Comparison of ENCODE assay signal across 12 cellular contexts in the genomic region with DNA sequence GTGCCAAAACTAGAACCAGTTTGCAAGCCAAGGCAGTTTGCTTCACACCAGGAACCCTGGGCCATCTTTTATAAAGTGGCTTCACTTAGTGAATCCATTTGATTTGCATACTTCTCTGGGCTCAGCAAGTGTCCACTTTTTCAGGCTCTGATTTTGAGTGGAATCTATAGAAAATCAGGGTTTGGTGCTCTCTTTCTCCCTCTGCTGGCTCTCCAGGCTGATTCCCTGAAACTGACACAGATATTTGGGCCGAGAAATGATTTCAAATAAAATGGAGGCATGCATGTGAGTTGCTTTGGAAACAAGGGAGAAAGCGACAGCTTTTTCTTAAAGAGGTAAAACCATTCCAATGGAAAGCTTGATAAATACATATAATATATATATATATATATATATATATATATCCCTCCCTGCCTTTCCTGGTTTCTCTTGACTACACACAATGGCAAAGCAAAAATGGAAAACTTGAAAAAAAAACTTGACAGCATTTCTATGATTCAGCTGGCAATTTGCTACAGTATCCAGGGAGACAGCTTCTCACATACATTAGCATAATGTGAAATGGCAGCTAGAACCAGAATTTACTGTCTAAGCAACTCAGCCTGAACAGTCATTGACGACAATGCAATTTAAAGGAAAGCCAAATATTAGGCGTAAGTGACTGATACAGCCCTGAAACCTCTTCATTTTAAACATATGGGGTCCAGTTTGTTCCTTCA.
A peak's percentile ranks its signal among the peaks of the same experiment; 100 is the strongest.
DNase-seq lines count a peak whose midpoint lies in the region; ATAC-seq, FAIRE-seq and TF ChIP-seq lines count a peak whose summit lies in the region.
"Had no signal": no experiment of that assay in that cellular context is flagged by ENCODE, and none has a peak within 500 bp of the region (broad histone marks: within the 10 kb centered on the region; RNA-seq: fewer than 3 reads in every experiment).

No MANE protein-coding gene starts in this region.

- intact Hi-C loops in OCI-LY7 (cut with micrococcal nuclease; ENCODE audit: unreplicated experiment) (no loop called here), lower leg skin (cut with DNase I; ENCODE audit: low total_unique reads) (no loop called here), HepG2 (cut with micrococcal nuclease; ENCODE audit: unreplicated experiment) (no loop called here)

- ATAC-seq in HepG2 (no peak), GM18520 (IDR thresholded peaks at IDR 0.05; ENCODE audit: unreplicated experiment) (no peak)
- ATAC-seq: activated naive CD8-positive, alpha-beta T cell treated with anti-CD3 and anti-CD28 coated beads, Interleukin-2, amount 50 U/mL, for 24 hours had no signal

- no peak overlapping the region for H3K9ac ChIP-seq in neuronal stem cell (ENCODE audit: low read depth, low read length, poor library complexity)
- H3K9ac ChIP-seq in HepG2 (ENCODE audit: insufficient read depth, low read depth, low read length), result no peak overlapping the region

- TF ChIP-seq POLR2A in lower leg skin (IDR thresholded peaks at IDR 0.05), result no peak
- no peak for TF ChIP-seq POLR2A in HepG2 (IDR thresholded peaks at IDR 0.05; ENCODE audit: insufficient read depth in 1 of 2, low read depth in 2 of 2, low read length in 2 of 2)

- WGBS in neuronal stem cell (ENCODE audit: extremely low coverage in 2 of 2, insufficient read length in 2 of 2, insufficient replicate concordance in 1 of 2), 2 donors, result no CpG with 5 or more reads among the region's 4 CpGs
- WGBS in lower leg skin, 2 donors, result 67 to 72% methylated on average over 4 of the region's 4 CpGs
- WGBS in HepG2 (ENCODE audit: low lambda C conversion rate), result 28% methylated on average over 4 of the region's 4 CpGs

- H4K8ac ChIP-seq in neuronal stem cell (ENCODE audit: low read depth, low read length), result no peak overlapping the region

- CTCF ChIA-PET in OCI-LY7 (lab: Charles Lee; ENCODE audit: unreplicated experiment) (no interaction called here), HepG2 (lab: Yijun Ruan, JAX; ENCODE audit: low intra/inter-chr PET ratio, low total read pairs) (no interaction called here)

- BruUV-seq in OCI-LY7 (replicated peaks; lab: Mats Ljungman, UMichigan) (no TSS peak), HepG2 (replicated peaks; lab: Mats Ljungman, UMichigan) (no TSS peak)

- no peaks in the 10 kb centered on the region for H3K4me1 Mint-ChIP-seq in endothelial cell (ENCODE audit: unreplicated experiment)

- peak; percentile 14 for DNase-seq in EL
- DNase-seq in OCI-LY7 (ENCODE audit: low spot score), result no peak
- DNase-seq in endothelial cell (ENCODE audit: low spot score), result peak; percentile 21
- no peak for DNase-seq in neuronal stem cell (ENCODE audit: low spot score)
- DNase-seq in lower leg skin (ENCODE audit: low spot score in 2 of 2), result no peak
- DNase-seq in HepG2 (ENCODE audit: low spot score), result no peak
- no peak for DNase-seq in NCI-H1105 (lab: John Stamatoyannopoulos, UW)
- DNase-seq: activated naive CD8-positive, alpha-beta T cell treated with anti-CD3 and anti-CD28 coated beads, Interleukin-2, amount 50 U/mL, for 24 hours; effector CD4-positive, alpha-beta T cell; NCI-H1417 treated with DMSO at 0.1 percent for 48 hours had no signal

- no peaks in the 10 kb centered on the region for H3K27me3 Mint-ChIP-seq in endothelial cell (ENCODE audit: unreplicated experiment)
- H3K27me3 Mint-ChIP-seq: activated naive CD8-positive, alpha-beta T cell treated with anti-CD3 and anti-CD28 coated beads, Interleukin-2, amount 50 U/mL, for 24 hours had no signal

- H3K9me3 Mint-ChIP-seq in endothelial cell (ENCODE audit: unreplicated experiment), result no peaks in the 10 kb centered on the region

- H2BK15ac ChIP-seq in neuronal stem cell (ENCODE audit: low read length), result no peak overlapping the region

- H3K9me2 ChIP-seq in OCI-LY7 (ENCODE audit: insufficient read depth, low read length), result no peaks in the 10 kb centered on the region

- H2BK5ac ChIP-seq in neuronal stem cell (ENCODE audit: low read length), result no peak overlapping the region

- no peak for TF ChIP-seq RAD21 in HepG2 (CRISPR knock-in tag; IDR thresholded peaks at IDR 0.05)

- POLR2A ChIA-PET in OCI-LY7 (lab: Charles Lee) (no interaction called here), HepG2 (lab: Yijun Ruan, JAX) (no interaction called here)

- H2BK12ac ChIP-seq in neuronal stem cell (ENCODE audit: low read length), result no peak overlapping the region

- H3K4me1 ChIP-seq in OCI-LY7 (ENCODE audit: insufficient read depth, low read length, poor library complexity, severe bottlenecking) (no peaks in the 10 kb centered on the region), neuronal stem cell (ENCODE audit: control insufficient read depth in 2 of 2, insufficient read depth in 1 of 2, low read depth in 1 of 2, low read length in 2 of 2) (no peaks in the 10 kb centered on the region), HepG2 (ENCODE audit: insufficient read depth, low read length) (no peaks in the 10 kb centered on the region)

- H3K36me3 ChIP-seq in OCI-LY7 (ENCODE audit: insufficient read depth, low read length), result no peaks in the 10 kb centered on the region
- H3K36me3 ChIP-seq in neuronal stem cell (replicated peaks in 1 of 2; ENCODE audit: control insufficient read depth in 2 of 2, insufficient read depth in 2 of 2, low read length in 2 of 2), result no peaks in the 10 kb centered on the region
- no peaks in the 10 kb centered on the region for H3K36me3 ChIP-seq in HepG2 (replicated peaks in 1 of 2; ENCODE audit: control insufficient read depth in 1 of 2, insufficient read depth in 2 of 2, low read length in 2 of 2)

- H3K27ac Mint-ChIP-seq in endothelial cell (ENCODE audit: unreplicated experiment), result no peak overlapping the region
- H3K27ac Mint-ChIP-seq: activated naive CD8-positive, alpha-beta T cell treated with anti-CD3 and anti-CD28 coated beads, Interleukin-2, amount 50 U/mL, for 24 hours had no signal

- TF ChIP-seq CTCF in OCI-LY7 (conservative IDR thresholded peaks at IDR 0.05; ENCODE audit: low read length) (0 out of 2 replicates have a peak, but pooled peaks have one; percentile 26), endothelial cell (IDR thresholded peaks at IDR 0.05; ENCODE audit: unreplicated experiment) (peak; percentile 23), lower leg skin (IDR thresholded peaks at IDR 0.05) (no peak), HepG2 (CRISPR knock-in tag; IDR thresholded peaks at IDR 0.05) (no peak)

- H3K4me3 ChIP-seq in OCI-LY7 (ENCODE audit: low read depth, low read length, poor library complexity, severe bottlenecking) (no peak overlapping the region), neuronal stem cell (ENCODE audit: low read length in 2 of 2) (no peak overlapping the region), lower leg skin (ENCODE audit: low read depth, poor library complexity, severe bottlenecking) (no peak overlapping the region), HepG2 (replicated peaks in 1 of 3; ENCODE audit: insufficient read depth in 1 of 3, low read depth in 2 of 3, low read length in 3 of 3) (no peak overlapping the region)

- H3K79me1 ChIP-seq in neuronal stem cell (ENCODE audit: low read depth, low read length), result no peaks in the 10 kb centered on the region

- H3K27me3 ChIP-seq in neuronal stem cell (ENCODE audit: control insufficient read depth in 3 of 3, insufficient read depth in 3 of 3, low read depth in 1 of 3, low read length in 3 of 3), result no peaks in the 10 kb centered on the region
- 0 out of 5 replicates have a peak, but pooled peaks cover 0 to 3% of the 10 kb centered on the region in 2 experiments for H3K27me3 ChIP-seq in HepG2 (ENCODE audit: control insufficient read depth in 1 of 2, insufficient read depth in 2 of 2, low read length in 2 of 2)

- no peaks in the 10 kb centered on the region for H4K20me1 ChIP-seq in OCI-LY7 (ENCODE audit: insufficient read depth, low read length)
- H4K20me1 ChIP-seq in HepG2 (ENCODE audit: insufficient read depth, low read length), result no peaks in the 10 kb centered on the region

- H2AFZ ChIP-seq in OCI-LY7 (ENCODE audit: low read length), result no peak overlapping the region
- peak overlapping the region; percentile 56 for H2AFZ ChIP-seq in neuronal stem cell (ENCODE audit: low read length)
- no peak overlapping the region for H2AFZ ChIP-seq in HepG2 (ENCODE audit: low read length)

- no peak overlapping the region for H2BK120ac ChIP-seq in neuronal stem cell (ENCODE audit: low read depth, low read length)

- FAIRE-seq in HepG2 (lab: Jason Lieb, UNC), result no peak
- FAIRE-seq: GM12891 had no signal

- no peak overlapping the region for H3K14ac ChIP-seq in neuronal stem cell (ENCODE audit: low read length)

- no peak overlapping the region for H4K91ac ChIP-seq in neuronal stem cell (ENCODE audit: low read depth, low read length, poor library complexity)

- no peaks in the 10 kb centered on the region for H3K79me2 ChIP-seq in OCI-LY7 (ENCODE audit: insufficient read depth, low read depth, low read length)
- H3K79me2 ChIP-seq in HepG2 (ENCODE audit: insufficient read depth, low read length), result no peaks in the 10 kb centered on the region

- H3K23ac ChIP-seq in neuronal stem cell (ENCODE audit: low read depth, low read length, poor library complexity), result no peak overlapping the region

- H2AK5ac ChIP-seq in neuronal stem cell (ENCODE audit: low read depth, low read length), result no peak overlapping the region

- H3K4me2 ChIP-seq in OCI-LY7 (ENCODE audit: low read length) (no peak overlapping the region), neuronal stem cell (ENCODE audit: insufficient read depth, low read length, poor library complexity, severe bottlenecking) (no peak overlapping the region), HepG2 (ENCODE audit: low read depth, low read length) (no peak overlapping the region)

- no peak overlapping the region for H3K27ac ChIP-seq in OCI-LY7 (ENCODE audit: low read depth, low read length, poor library complexity, severe bottlenecking)
- H3K27ac ChIP-seq in neuronal stem cell (replicated peaks; ENCODE audit: low read length), result no peak overlapping the region
- no peak overlapping the region for H3K27ac ChIP-seq in HepG2 (ENCODE audit: extremely low read length, insufficient read depth, low read length)

- no peak overlapping the region for H3K18ac ChIP-seq in neuronal stem cell (ENCODE audit: low read length)

- no peak overlapping the region for H3K4ac ChIP-seq in neuronal stem cell (ENCODE audit: low read length)

- H3K9me3 ChIP-seq in OCI-LY7 (ENCODE audit: low read length), result no peaks in the 10 kb centered on the region
- H3K9me3 ChIP-seq in neuronal stem cell (replicated peaks in 1 of 2; ENCODE audit: control insufficient read depth in 2 of 2, insufficient read depth in 1 of 2, low read depth in 1 of 2, low read length in 2 of 2), result peaks cover 0 to 2% of the 10 kb centered on the region in 2 donors
- H3K9me3 ChIP-seq in HepG2 (ENCODE audit: low read length), result no peaks in the 10 kb centered on the region

- in situ Hi-C loops in HepG2 (cut with HindIII; ENCODE audit: extremely low pct_ligation_motif_present, low pct_unique_long_range_greater_than_20kb), result no loop called here

- TF ChIP-seq EP300 in HepG2 (IDR thresholded peaks at IDR 0.05; ENCODE audit: low read depth in 2 of 2, low read length in 2 of 2) (no peak), HepG2 (CRISPR knock-in tag; IDR thresholded peaks at IDR 0.05; ENCODE audit: borderline replicate concordance) (no peak)

- no peaks in the 10 kb centered on the region for H3K36me3 Mint-ChIP-seq in endothelial cell (ENCODE audit: low read depth, unreplicated experiment)

- no peak overlapping the region for H3K4me3 Mint-ChIP-seq in endothelial cell (ENCODE audit: unreplicated experiment)
- H3K4me3 Mint-ChIP-seq: activated naive CD8-positive, alpha-beta T cell treated with anti-CD3 and anti-CD28 coated beads, Interleukin-2, amount 50 U/mL, for 24 hours had no signal

Comparison
In these comparisons a context has a peak if more than half of its experiments do, and no peak if none do; other contexts are left out.
1. DNase-seq: peak in EL (single experiment) and endothelial cell (single experiment); none in OCI-LY7 (single experiment), neuronal stem cell (single experiment), lower leg skin (0 of 2), HepG2 (single experiment) and NCI-H1105 (single experiment).
2. CTCF ChIP-seq: peak in OCI-LY7 (single experiment) and endothelial cell (single experiment); none in lower leg skin (0 of 3) and HepG2 (single experiment).